In the genomic region with DNA sequence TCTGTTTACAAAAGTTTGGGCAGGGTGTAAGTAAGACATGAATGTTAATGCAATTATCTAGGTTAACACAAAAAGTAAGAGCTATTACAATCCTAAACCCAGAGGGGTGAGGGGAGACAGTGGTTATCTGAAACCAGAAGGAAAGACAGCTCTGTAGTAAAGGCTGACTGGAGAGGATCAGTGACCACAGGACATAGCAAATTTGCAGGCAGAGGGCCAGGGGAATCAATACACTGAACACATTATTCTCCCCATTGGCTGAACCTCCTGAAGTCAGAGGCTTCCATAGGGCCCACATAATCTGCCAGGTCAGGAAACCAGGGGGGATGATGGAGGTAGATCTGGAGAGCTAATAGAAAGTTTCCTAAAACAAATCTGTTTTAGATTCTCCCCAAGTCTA, we compare ENCODE assay signal across 13 cellular contexts.
A peak's percentile ranks its signal among the peaks of the same experiment; 100 is the strongest.
DNase-seq lines count a peak whose midpoint lies in the region; ATAC-seq and TF ChIP-seq lines count a peak whose summit lies in the region.
"Had no signal": no experiment of that assay in that cellular context is flagged by ENCODE, and none has a peak within 500 bp of the region (broad histone marks: within the 10 kb centered on the region; RNA-seq: fewer than 3 reads in every experiment).

No MANE protein-coding gene starts in this region.

- no peaks in the 10 kb centered on the region for H3K79me1 ChIP-seq in H9 (ENCODE audit: insufficient read depth, low read depth, low read length, poor library complexity, severe bottlenecking)

- no peak overlapping the region for H3K9ac ChIP-seq in H9 (ENCODE audit: extremely low read depth, insufficient read length, low read length)
- peak overlapping the region; percentile 48; the same call in 1 of the 2 replicates for H3K9ac ChIP-seq in iPS-20b (ENCODE audit: low read depth, low read length)

- no peak overlapping the region for H4K8ac ChIP-seq in H9 (replicated peaks; ENCODE audit: insufficient read length, low read depth, low read length)

- no peak overlapping the region for H3K4me3 Mint-ChIP-seq in H9
- H3K4me3 Mint-ChIP-seq: CD4-positive, CD25-positive, alpha-beta regulatory T cell; CD8-positive, alpha-beta memory T cell had no signal

- intact Hi-C loops in Right ventricle myocardium superior (cut with DNase I), result no loop called here

- no peak overlapping the region for H4K5ac ChIP-seq in H9 (ENCODE audit: insufficient read length, low read depth, low read length)

- H3K27me3 Mint-ChIP-seq in H9 (ENCODE audit: low read depth), result no peaks in the 10 kb centered on the region
- H3K27me3 Mint-ChIP-seq: CD4-positive, CD25-positive, alpha-beta regulatory T cell; CD8-positive, alpha-beta memory T cell had no signal

- H2BK12ac ChIP-seq in H9 (ENCODE audit: insufficient read length, low read depth, low read length), result no peak overlapping the region

- no peak overlapping the region for H3K4me3 ChIP-seq in iPS-20b (ENCODE audit: low read length)
- H3K4me3 ChIP-seq: HAP-1 had no signal

- no peak for DNase-seq in H9
- peak; percentile 18 for DNase-seq in NCI-H82 treated with DMSO at 0.1 percent for 48 hours (lab: John Stamatoyannopoulos, UW; ENCODE audit: unreplicated experiment)
- DNase-seq in occipital lobe (lab: John Stamatoyannopoulos, UW), result no peak
- no peak for DNase-seq in Right ventricle myocardium superior
- no peak for DNase-seq in HK-2 (ENCODE audit: unreplicated experiment)
- DNase-seq in activated CD8-positive, alpha-beta memory T cell treated with anti-CD3 and anti-CD28 coated beads, Interleukin-2, amount 50 U/mL, for 4 hours, result no peak
- DNase-seq: BE2C; C1 segment of cervical spinal cord; Caco-2; CD4-positive, CD25-positive, alpha-beta regulatory T cell; CD8-positive, alpha-beta memory T cell had no signal

- no peak overlapping the region for H3K23ac ChIP-seq in H9 (ENCODE audit: insufficient read length, low read depth, low read length)

- no peak overlapping the region for H3K27ac ChIP-seq in H9 (ENCODE audit: insufficient read length, low read depth, low read length)
- no peak overlapping the region for H3K27ac ChIP-seq in iPS-20b (ENCODE audit: low read length)

- no peaks in the 10 kb centered on the region for H4K20me1 ChIP-seq in H9 (ENCODE audit: control insufficient read depth, insufficient read depth, insufficient read length)

- H3T11ph ChIP-seq in H9 (ENCODE audit: low read length), result no peak overlapping the region

- peak overlapping the region in 2 of 3 experiments; percentile 3 to 50; a peak in 2 of 7 replicates for H3K27ac Mint-ChIP-seq in H9
- H3K27ac Mint-ChIP-seq: CD4-positive, CD25-positive, alpha-beta regulatory T cell; CD8-positive, alpha-beta memory T cell had no signal

- H3K23me2 ChIP-seq in H9 (ENCODE audit: insufficient read length, low read depth, low read length, poor library complexity, severe bottlenecking), result no peaks in the 10 kb centered on the region

- H3K9me3 Mint-ChIP-seq in H9, result no peaks in the 10 kb centered on the region

- H3K27me3 ChIP-seq in H9 (ENCODE audit: insufficient read depth, low read length) (no peaks in the 10 kb centered on the region), iPS-20b (ENCODE audit: insufficient read depth, low read length) (no peaks in the 10 kb centered on the region)
- H3K27me3 ChIP-seq: BE2C had no signal

- peaks cover 2% of the 10 kb centered on the region; the same call in 1 of the 2 replicates for H3K4me1 ChIP-seq in H9 (ENCODE audit: insufficient read depth, low read length)
- peaks cover 24% of the 10 kb centered on the region for H3K4me1 ChIP-seq in iPS-20b (ENCODE audit: insufficient read depth, low read length)
- H3K4me1 ChIP-seq: BE2C, Caco-2, HAP-1 had no signal

- no peak overlapping the region for H2AFZ ChIP-seq in H9 (ENCODE audit: low read length)

- ATAC-seq in Right ventricle myocardium superior (ENCODE audit: poor library complexity), result no peak

- no peak overlapping the region for H3K4ac ChIP-seq in H9 (ENCODE audit: low read depth, low read length)

- H3K36me3 Mint-ChIP-seq in H9 (ENCODE audit: insufficient read depth in 1 of 3, low read depth in 3 of 3), result no peaks in the 10 kb centered on the region
- H3K36me3 Mint-ChIP-seq: CD4-positive, CD25-positive, alpha-beta regulatory T cell; CD8-positive, alpha-beta memory T cell had no signal

- H3K79me2 ChIP-seq in H9 (ENCODE audit: insufficient read depth, low read length), result no peaks in the 10 kb centered on the region

- H3K36me3 ChIP-seq in iPS-20b (ENCODE audit: insufficient read depth, low read depth, low read length), result no peaks in the 10 kb centered on the region
- H3K36me3 ChIP-seq: BE2C, HAP-1 had no signal

- H3K56ac ChIP-seq in H9 (ENCODE audit: insufficient read length, low read depth, low read length), result no peak overlapping the region

- H3K18ac ChIP-seq in H9 (ENCODE audit: insufficient read length, low read depth, low read length), result no peak overlapping the region

- H3K9me3 ChIP-seq in H9 (ENCODE audit: control insufficient read depth, low read depth, low read length) (no peaks in the 10 kb centered on the region), iPS-20b (ENCODE audit: insufficient read depth, low read depth, low read length) (no peaks in the 10 kb centered on the region)
- H3K9me3 ChIP-seq: BE2C, Caco-2, HAP-1 had no signal

- no peak overlapping the region for H2BK5ac ChIP-seq in H9 (ENCODE audit: insufficient read length, low read length)

- no peak overlapping the region for H3K14ac ChIP-seq in H9 (ENCODE audit: insufficient read depth, low read length)

- H2BK15ac ChIP-seq in H9 (ENCODE audit: low read depth, low read length), result no peak overlapping the region

- no peak overlapping the region for H2AK5ac ChIP-seq in H9 (ENCODE audit: insufficient read length, low read length)

- H4K91ac ChIP-seq in H9 (ENCODE audit: insufficient read length, low read depth, low read length), result no peak overlapping the region

- TF ChIP-seq CTCF in H9 (conservative IDR thresholded peaks at IDR 0.05), result no peak

- H2BK120ac ChIP-seq in H9 (ENCODE audit: low read depth, low read length, poor library complexity, severe bottlenecking), result no peak overlapping the region

- no peak overlapping the region for H2BK20ac ChIP-seq in H9 (ENCODE audit: low read depth, low read length, poor library complexity, severe bottlenecking)

- H3K4me2 ChIP-seq in H9 (ENCODE audit: insufficient read depth, insufficient read length, low read length), result no peak overlapping the region

- peaks cover 33 to 38% of the 10 kb centered on the region in 2 experiments for H3K4me1 Mint-ChIP-seq in H9
- H3K4me1 Mint-ChIP-seq: CD4-positive, CD25-positive, alpha-beta regulatory T cell; CD8-positive, alpha-beta memory T cell had no signal
